Comparison of ENCODE assay signal across 8 cellular contexts in genomic region chr12:10033783-10034381, GRCh38. TPM values are rescaled to one million over a fixed set of nuclear protein-coding genes. Genes with fewer than 3 reads are reported as not detected.
DNase-seq lines count a peak whose midpoint lies in the region; ATAC-seq, FAIRE-seq and TF ChIP-seq lines count a peak whose summit lies in the region.

No MANE protein-coding gene starts in this region.

- H3K4me2 ChIP-seq in IMR-90 (ENCODE audit: low read depth, low read length): no peak overlapping the region
- H3K4me2 ChIP-seq in GM12878 (ENCODE audit: control insufficient read depth, insufficient read depth): no peak overlapping the region
- no peak overlapping the region for H3K4me2 ChIP-seq in mesenchymal stem cell (ENCODE audit: low read length, poor library complexity, severe bottlenecking)

- POLR2A ChIA-PET in IMR-90 (lab: Charles Lee; ENCODE audit: unreplicated experiment): no interaction called here
- POLR2A ChIA-PET in GM12878 (lab: Charles Lee): no interaction called here

- H3K4me1 ChIP-seq in IMR-90 (ENCODE audit: control insufficient read depth, insufficient read depth, low read length): no peaks in the 10 kb centered on the region
- H3K4me1 ChIP-seq in GM12878 (ENCODE audit: control insufficient read depth, insufficient read depth, low read length): no peaks in the 10 kb centered on the region
- no peaks in the 10 kb centered on the region for H3K4me1 ChIP-seq in mesenchymal stem cell (ENCODE audit: control insufficient read depth, insufficient read depth, low read depth, low read length)

- in situ Hi-C loops in IMR-90 (cut with MboI; ENCODE audit: low sequenced_read_pairs) (no loop called here), GM12878 (cut with MboI) (loop anchor here (5.0 kb wide), 1 partner anchor 108 kb away; no protein-coding TSS in a partner anchor)

- H2BK5ac ChIP-seq in IMR-90 (ENCODE audit: low read depth, low read length, poor library complexity, severe bottlenecking) (no peak overlapping the region), mesenchymal stem cell (ENCODE audit: low read depth, low read length, poor library complexity, severe bottlenecking) (no peak overlapping the region)

- H3K4ac ChIP-seq in IMR-90 (ENCODE audit: low read depth, low read length): peak overlapping the region; percentile 30; the same call in 1 of the 2 replicates
- H3K4ac ChIP-seq in mesenchymal stem cell (ENCODE audit: low read depth in 1 of 2, low read length in 2 of 2): no peak overlapping the region

- H3K23ac ChIP-seq in IMR-90 (ENCODE audit: low read depth, low read length) (no peak overlapping the region), mesenchymal stem cell (ENCODE audit: low read length in 2 of 2) (no peak overlapping the region)

- H3K79me2 ChIP-seq in GM12878 (ENCODE audit: control insufficient read depth, insufficient read depth, low read length): no peaks in the 10 kb centered on the region

- H2AFZ ChIP-seq in IMR-90 (replicated peaks; ENCODE audit: low read length, poor library complexity) (no peak overlapping the region), GM12878 (ENCODE audit: control insufficient read depth, low read depth, low read length) (no peak overlapping the region), mesenchymal stem cell (ENCODE audit: low read depth, low read length) (no peak overlapping the region)

- FAIRE-seq in GM12878 (lab: Jason Lieb, UNC): no peak

- no peak for TF ChIP-seq EP300 in GM12878 (IDR thresholded peaks at IDR 0.05; ENCODE audit: borderline replicate concordance in 1 of 2, control insufficient read depth in 1 of 2, low read depth in 2 of 2, low read length in 2 of 2)

- ATAC-seq in IMR-90 (ENCODE audit: low read depth): peak; percentile 50
- ATAC-seq in GM12878: no peak
- ATAC-seq in GM18502 (IDR thresholded peaks at IDR 0.05; ENCODE audit: poor library complexity, unreplicated experiment): no peak

- H3K27me3 ChIP-seq in IMR-90 (ENCODE audit: control insufficient read depth, insufficient read depth, low read length) (no peaks in the 10 kb centered on the region), GM12878 (replicated peaks in 1 of 2; ENCODE audit: control insufficient read depth in 2 of 2, insufficient read depth in 2 of 2, low read length in 1 of 2) (no peaks in the 10 kb centered on the region), mesenchymal stem cell (ENCODE audit: control insufficient read depth in 1 of 2, insufficient read depth in 1 of 2, low read length in 2 of 2) (no peaks in the 10 kb centered on the region)

- SMC1A ChIA-PET in GM12878 (lab: Charles Lee; ENCODE audit: uncharacterized antibody, unreplicated experiment): interaction anchor here (0.7 to 3.1 kb wide), 4 partner anchors 18 to 106 kb away, joined by 3 to 21 read pairs (median 3); no protein-coding TSS in a partner anchor

- H3K9ac ChIP-seq in IMR-90 (ENCODE audit: low read depth, low read length): no peak overlapping the region
- H3K9ac ChIP-seq in GM12878 (ENCODE audit: control insufficient read depth, insufficient read depth, low read length): no peak overlapping the region
- H3K9ac ChIP-seq in mesenchymal stem cell (ENCODE audit: low read length): no peak overlapping the region

- H4K20me1 ChIP-seq in IMR-90 (ENCODE audit: insufficient read depth, low read length) (no peaks in the 10 kb centered on the region), GM12878 (ENCODE audit: control insufficient read depth, insufficient read depth) (no peaks in the 10 kb centered on the region)

- H3K79me1 ChIP-seq in IMR-90 (ENCODE audit: low read depth in 1 of 2, low read length in 2 of 2) (no peaks in the 10 kb centered on the region), mesenchymal stem cell (replicated peaks; ENCODE audit: low read length, poor library complexity, severe bottlenecking) (no peaks in the 10 kb centered on the region)

- H3K36me3 ChIP-seq in IMR-90 (ENCODE audit: control insufficient read depth, insufficient read depth, low read length) (no peaks in the 10 kb centered on the region), GM12878 (ENCODE audit: control insufficient read depth in 2 of 2, insufficient read depth in 2 of 2, low read length in 1 of 2) (no peaks in the 10 kb centered on the region), mesenchymal stem cell (ENCODE audit: control insufficient read depth in 1 of 2, insufficient read depth in 2 of 2, low read depth in 1 of 2, low read length in 2 of 2) (no peaks in the 10 kb centered on the region)

- RAD21 ChIA-PET in GM12878 (lab: Charles Lee; ENCODE audit: unreplicated experiment): interaction anchor here (1.1 to 1.2 kb wide), 2 partner anchors 94 to 106 kb away, joined by 3 to 8 read pairs; no protein-coding TSS in a partner anchor

- intact Hi-C loops in IMR-90 (cut with micrococcal nuclease) (loop anchor here (1.0 to 5.0 kb wide), 5 partner anchors 106 to 523 kb away; no protein-coding TSS in a partner anchor), GM12878 (cut with micrococcal nuclease; ENCODE audit: unreplicated experiment) (loop anchor here (1.0 kb wide), 1 partner anchor 106 kb away; no protein-coding TSS in a partner anchor)

- H2AK9ac ChIP-seq in IMR-90 (replicated peaks; ENCODE audit: low read depth, low read length, poor library complexity): no peak overlapping the region

- H4K91ac ChIP-seq in IMR-90 (ENCODE audit: insufficient read depth, low read depth, low read length) (no peak overlapping the region), mesenchymal stem cell (ENCODE audit: low read length) (no peak overlapping the region)

- 0 out of 2 replicates have a peak, but pooled peaks cover 5% of the 10 kb centered on the region for H3K9me1 ChIP-seq in IMR-90 (ENCODE audit: insufficient read depth, low read length)

- TF ChIP-seq CTCF in IMR-90 (conservative IDR thresholded peaks at IDR 0.05; ENCODE audit: low read depth, low read length) (peak; percentile 72), GM12878 (IDR thresholded peaks at IDR 0.05 in 2 of 3, conservative IDR thresholded peaks at IDR 0.05 in 1 of 3; ENCODE audit: control insufficient read depth in 2 of 3, extremely low read depth in 1 of 3, insufficient read depth in 1 of 3, low read depth in 3 of 3, low read length in 3 of 3) (peak; percentile 19 to 49 (median 32); a peak in 4 of 6 replicates)

- dilution Hi-C loops in IMR-90 (cut with HindIII; ENCODE audit: low sequenced_read_pairs, unreplicated experiment): no loop called here

- TF ChIP-seq RAD21 in IMR-90 (IDR thresholded peaks at IDR 0.05; ENCODE audit: low read length): peak; percentile 72
- peak; percentile 69 for TF ChIP-seq RAD21 in GM12878 (IDR thresholded peaks at IDR 0.05; ENCODE audit: insufficient read depth, low read depth, low read length)

- TF ChIP-seq POLR2A in IMR-90 (IDR thresholded peaks at IDR 0.05; ENCODE audit: low read depth, low read length) (no peak), GM12878 (IDR thresholded peaks at IDR 0.05; ENCODE audit: low read depth, low read length) (no peak)

- H3K4me3 ChIP-seq in IMR-90 (ENCODE audit: insufficient read depth, low read depth, low read length): no peak overlapping the region
- H3K4me3 ChIP-seq in GM12878: no peak overlapping the region
- H3K4me3 ChIP-seq in mesenchymal stem cell (ENCODE audit: insufficient read depth in 1 of 2, low read depth in 1 of 2, low read length in 2 of 2): no peak overlapping the region

- H2BK15ac ChIP-seq in IMR-90 (ENCODE audit: low read depth, low read length): peak overlapping the region; percentile 54; the same call in 1 of the 3 replicates
- H2BK15ac ChIP-seq in mesenchymal stem cell (ENCODE audit: low read depth, poor library complexity, severe bottlenecking): no peak overlapping the region

- peak overlapping the region; percentile 36; the same call in 1 of the 2 replicates for H2BK120ac ChIP-seq in IMR-90 (ENCODE audit: low read depth, low read length)
- H2BK120ac ChIP-seq in mesenchymal stem cell (ENCODE audit: low read depth, low read length): no peak overlapping the region

- peak overlapping the region; percentile 56; the same call in 1 of the 2 replicates for H2BK20ac ChIP-seq in IMR-90 (ENCODE audit: low read depth, low read length)

- peak; percentile 51 for DNase-seq in CD1c-positive myeloid dendritic cell (ENCODE audit: extremely low spot score)
- peak; percentile 18 for DNase-seq in IMR-90
- DNase-seq in GM12878 (ENCODE audit: low read depth, low spot score): no peak
- peak; percentile 38 for DNase-seq in mesenchymal stem cell
- DNase-seq in ecto neural progenitor cell (ENCODE audit: low spot score): no peak
- no peak for DNase-seq in NK-92 (lab: John Stamatoyannopoulos, UW; ENCODE audit: unreplicated experiment)
- DNase-seq in NCI-H2196 (lab: John Stamatoyannopoulos, UW; ENCODE audit: unreplicated experiment): no peak

- no peak overlapping the region for H4K8ac ChIP-seq in IMR-90 (ENCODE audit: low read depth in 2 of 2, low read length in 2 of 2)
- no peak overlapping the region for H4K8ac ChIP-seq in mesenchymal stem cell (ENCODE audit: low read length)

- H3K18ac ChIP-seq in IMR-90 (ENCODE audit: low read depth, low read length): 0 out of 2 replicates have a peak overlapping the region, but pooled peaks have one; percentile 65
- no peak overlapping the region for H3K18ac ChIP-seq in mesenchymal stem cell (ENCODE audit: low read depth in 1 of 2, low read length in 2 of 2)

- H2BK12ac ChIP-seq in mesenchymal stem cell (ENCODE audit: low read length in 2 of 2): no peak overlapping the region

- H3K56ac ChIP-seq in IMR-90 (ENCODE audit: extremely low read depth, insufficient read depth, low read length): no peak overlapping the region

- H3K27ac ChIP-seq in IMR-90 (ENCODE audit: insufficient read depth, low read length) (no peak overlapping the region), GM12878 (ENCODE audit: control insufficient read depth, insufficient read depth) (no peak overlapping the region), mesenchymal stem cell (ENCODE audit: low read length, poor library complexity, severe bottlenecking) (no peak overlapping the region)

- H3K9me3 ChIP-seq in IMR-90 (ENCODE audit: control insufficient read depth, insufficient read depth, low read length): no peaks in the 10 kb centered on the region
- H3K9me3 ChIP-seq in GM12878 (replicated peaks; ENCODE audit: control insufficient read depth, insufficient read depth, low read length): no peaks in the 10 kb centered on the region
- no peaks in the 10 kb centered on the region for H3K9me3 ChIP-seq in mesenchymal stem cell (ENCODE audit: control insufficient read depth, low read length)

- CTCF ChIA-PET in IMR-90 (lab: Yijun Ruan, JAX) (interaction anchor here (0.7 to 1.2 kb wide), 3 partner anchors 101 to 156 kb away, joined by 3 to 8 read pairs (median 3); no protein-coding TSS in a partner anchor), GM12878 (lab: Yijun Ruan, JAX) (interaction anchor here (0.7 to 1.6 kb wide), 7 partner anchors 24 to 156 kb away, joined by 3 to 15 read pairs (median 4); partner anchors contain the start of gene CLEC12B)

- BruUV-seq in IMR-90 (replicated peaks; lab: Mats Ljungman, UMichigan) (no TSS peak), GM12878 (replicated peaks; lab: Mats Ljungman, UMichigan) (no TSS peak)

- no peak overlapping the region for H4K5ac ChIP-seq in IMR-90 (ENCODE audit: low read depth, low read length)

- H2AK5ac ChIP-seq in IMR-90 (ENCODE audit: low read depth, low read length) (no peak overlapping the region), mesenchymal stem cell (ENCODE audit: low read length, severe bottlenecking) (no peak overlapping the region)

- H3K14ac ChIP-seq in IMR-90 (replicated peaks; ENCODE audit: low read depth, low read length) (no peak overlapping the region), mesenchymal stem cell (ENCODE audit: low read length in 2 of 2) (no peak overlapping the region)

RNA-seq across cellular contexts. Expression of gene CLEC9A, which starts 3.4 kb away (rescaled TPM):
- total RNA-seq in IMR-90 (2012; rRNA removed): not detected in 2 replicates
- polyA plus RNA-seq in IMR-90 (2012; rRNA removed): not detected in 2 replicates
- not detected in 2 replicates for polyA plus RNA-seq in IMR-90 (2012; cell fraction: cytosol; rRNA removed)
- polyA plus RNA-seq in IMR-90 (2012; cell fraction: nucleus; rRNA removed; ENCODE audit: low replicate concordance): not detected in 2 replicates
- total RNA-seq in GM12878 (2013; cell fraction: nucleolus; rRNA removed): not detected in 2 replicates
- total RNA-seq in GM12878 (2014; rRNA removed): not detected in 2 replicates
- not detected in 2 replicates for total RNA-seq in GM12878 (2014; rRNA removed; fragmentation: Illumina TruSeq; extraction: Trizol)
- total RNA-seq in GM12878 (2021): not detected in 2 replicates
- polyA plus RNA-seq in GM12878 (2011; ENCODE audit: low read depth): not detected
- not detected in 2 replicates for polyA plus RNA-seq in GM12878 (2011; rRNA removed)
- not detected in 2 replicates for polyA plus RNA-seq in GM12878 (2011; cell fraction: cytosol; rRNA removed)
- not detected in 2 replicates for polyA plus RNA-seq in GM12878 (2011; cell fraction: nucleus; rRNA removed)
- polyA plus RNA-seq in GM12878 (2012): 0.22 TPM in 1 of 2 replicates, not detected in the other
- not detected in 2 replicates for polyA plus RNA-seq in GM12878 (2014; fragmentation: Illumina TruSeq; extraction: Trizol)
- not detected for polyA plus RNA-seq in GM12878 (2014; fragmentation: Nextera tagmentation; extraction: Ambion mirVana)
- polyA plus RNA-seq in GM12878 (2014; rRNA removed): not detected in 2 replicates
- polyA plus RNA-seq in GM12878 (2016; fragmentation: Nextera tagmentation; extraction: Ambion mirVana): not detected
- polyA minus RNA-seq in GM12878 (2011; rRNA and poly(A)+ RNA removed): not detected in 2 replicates
- not detected in 2 replicates for polyA minus RNA-seq in GM12878 (2011; cell fraction: cytosol; rRNA and poly(A)+ RNA removed)
- not detected in 2 replicates for polyA minus RNA-seq in GM12878 (2011; cell fraction: nucleus; rRNA and poly(A)+ RNA removed)
- not detected for polyA plus RNA-seq in mesenchymal stem cell (2013, experiment 1 of 2)
- polyA plus RNA-seq in mesenchymal stem cell (2013, experiment 2 of 2): not detected

RNA-seq across cellular contexts. Expression of gene CLEC12B, which starts 23.5 kb away (rescaled TPM):
- total RNA-seq in IMR-90 (2012; rRNA removed): not detected in 2 replicates
- polyA plus RNA-seq in IMR-90 (2012; rRNA removed): 0.03 TPM in 1 of 2 replicates, not detected in the other
- not detected in 2 replicates for polyA plus RNA-seq in IMR-90 (2012; cell fraction: cytosol; rRNA removed)
- polyA plus RNA-seq in IMR-90 (2012; cell fraction: nucleus; rRNA removed; ENCODE audit: low replicate concordance): not detected in 2 replicates
- not detected in 2 replicates for total RNA-seq in GM12878 (2013; cell fraction: nucleolus; rRNA removed)
- not detected in 2 replicates for total RNA-seq in GM12878 (2014; rRNA removed)
- total RNA-seq in GM12878 (2014; rRNA removed; fragmentation: Illumina TruSeq; extraction: Trizol): not detected in 2 replicates
- not detected in 2 replicates for total RNA-seq in GM12878 (2021)
- 0.16 TPM for polyA plus RNA-seq in GM12878 (2011; ENCODE audit: low read depth)
- not detected in 2 replicates for polyA plus RNA-seq in GM12878 (2011; rRNA removed)
- not detected in 2 replicates for polyA plus RNA-seq in GM12878 (2011; cell fraction: cytosol; rRNA removed)
- polyA plus RNA-seq in GM12878 (2011; cell fraction: nucleus; rRNA removed): not detected in 2 replicates
- polyA plus RNA-seq in GM12878 (2012): 0.07 TPM in 1 of 2 replicates, not detected in the other
- polyA plus RNA-seq in GM12878 (2014; fragmentation: Illumina TruSeq; extraction: Trizol): not detected in 2 replicates
- polyA plus RNA-seq in GM12878 (2014; fragmentation: Nextera tagmentation; extraction: Ambion mirVana): not detected
- polyA plus RNA-seq in GM12878 (2014; rRNA removed): not detected in 2 replicates
- polyA plus RNA-seq in GM12878 (2016; fragmentation: Nextera tagmentation; extraction: Ambion mirVana): not detected
- not detected in 2 replicates for polyA minus RNA-seq in GM12878 (2011; rRNA and poly(A)+ RNA removed)
- polyA minus RNA-seq in GM12878 (2011; cell fraction: cytosol; rRNA and poly(A)+ RNA removed): not detected in 2 replicates
- polyA minus RNA-seq in GM12878 (2011; cell fraction: nucleus; rRNA and poly(A)+ RNA removed): not detected in 2 replicates
- polyA plus RNA-seq in mesenchymal stem cell (2013, experiment 1 of 2): 0.04 TPM
- polyA plus RNA-seq in mesenchymal stem cell (2013, experiment 2 of 2): 0.01 TPM

RNA-seq across cellular contexts. Expression of gene CLEC1B, which starts 35.0 kb away (rescaled TPM):
- total RNA-seq in IMR-90 (2012; rRNA removed) (not detected in 2 replicates), GM12878 (2014; rRNA removed) (not detected in 2 replicates), GM12878 (2014; rRNA removed; fragmentation: Illumina TruSeq; extraction: Trizol) (not detected in 2 replicates), GM12878 (2021) (not detected in 2 replicates)
- polyA plus RNA-seq in IMR-90 (2012; rRNA removed) (not detected in 2 replicates), GM12878 (2011; rRNA removed) (not detected in 2 replicates), GM12878 (2014; fragmentation: Illumina TruSeq; extraction: Trizol) (not detected in 2 replicates), GM12878 (2014; fragmentation: Nextera tagmentation; extraction: Ambion mirVana) (not detected), GM12878 (2014; rRNA removed) (not detected in 2 replicates), GM12878 (2016; fragmentation: Nextera tagmentation; extraction: Ambion mirVana) (not detected)
- not detected in 2 replicates for polyA plus RNA-seq in IMR-90 (2012; cell fraction: cytosol; rRNA removed)
- polyA plus RNA-seq in IMR-90 (2012; cell fraction: nucleus; rRNA removed; ENCODE audit: low replicate concordance): not detected in 2 replicates
- not detected in 2 replicates for total RNA-seq in GM12878 (2013; cell fraction: nucleolus; rRNA removed)
- not detected for polyA plus RNA-seq in GM12878 (2011; ENCODE audit: low read depth)
- polyA plus RNA-seq in GM12878 (2011; cell fraction: cytosol; rRNA removed): not detected in 2 replicates
- polyA plus RNA-seq in GM12878 (2011; cell fraction: nucleus; rRNA removed): not detected in 2 replicates
- not detected in 2 replicates for polyA plus RNA-seq in GM12878 (2012)
- polyA minus RNA-seq in GM12878 (2011; rRNA and poly(A)+ RNA removed): not detected in 2 replicates
- not detected in 2 replicates for polyA minus RNA-seq in GM12878 (2011; cell fraction: cytosol; rRNA and poly(A)+ RNA removed)
- polyA minus RNA-seq in GM12878 (2011; cell fraction: nucleus; rRNA and poly(A)+ RNA removed): not detected in 2 replicates
- not detected for polyA plus RNA-seq in mesenchymal stem cell (2013, experiment 1 of 2)
- not detected for polyA plus RNA-seq in mesenchymal stem cell (2013, experiment 2 of 2)

Comparison
In these comparisons a context has a peak if more than half of its experiments do, and no peak if none do; other contexts are left out.
1. DNase-seq: peak in CD1c-positive myeloid dendritic cell (single experiment), IMR-90 (single experiment) and mesenchymal stem cell (single experiment); none in GM12878 (single experiment), ecto neural progenitor cell (single experiment), NK-92 (single experiment) and NCI-H2196 (single experiment).